Comparison of ENCODE assay signal across 2 cellular contexts in the genomic region with DNA sequence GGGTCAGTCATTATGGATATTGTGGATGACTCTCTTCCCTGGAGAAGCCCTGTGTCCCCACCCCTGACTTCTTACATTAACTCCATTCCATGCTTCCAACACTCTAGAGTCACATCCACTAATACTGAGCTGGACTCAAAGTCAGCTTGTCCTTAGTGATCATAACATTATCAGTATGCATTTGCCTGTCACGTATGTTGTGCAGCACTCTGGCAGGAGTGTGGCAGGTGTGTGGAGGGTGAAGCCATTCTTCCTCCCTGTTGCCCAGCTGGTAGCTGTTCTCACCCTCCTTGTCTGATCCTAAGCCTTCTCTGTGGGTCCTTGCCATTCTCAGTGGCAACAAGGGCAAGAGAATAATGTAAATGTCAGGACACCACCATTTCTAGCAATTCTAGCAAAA.
TF ChIP-seq lines count a peak whose summit lies in the region.

No MANE protein-coding gene starts in this region.

TF ChIP-seq in H1, 55 proteins besides CTCF, POLR2A, EP300 and RAD21:
- TF ChIP-seq PHF8 (conservative IDR thresholded peaks at IDR 0.05; ENCODE audit: low read depth, low read length) (no peak), SRF (IDR thresholded peaks at IDR 0.05; ENCODE audit: low read depth, low read length) (no peak), SP2 (IDR thresholded peaks at IDR 0.05; ENCODE audit: low read length) (no peak), BCL11A (IDR thresholded peaks at IDR 0.05; ENCODE audit: low read depth in 2 of 2, low read length in 2 of 2) (no peak), HDAC6 (IDR thresholded peaks at IDR 0.05; ENCODE audit: low read depth, low read length) (no peak), HDAC2 (IDR thresholded peaks at IDR 0.05; ENCODE audit: borderline replicate concordance in 1 of 2, low read depth in 2 of 2, low read length in 2 of 2) (no peak), BRCA1 (IDR thresholded peaks at IDR 0.05; ENCODE audit: low read depth, low read length) (no peak), TAF1 (IDR thresholded peaks at IDR 0.05; ENCODE audit: low read depth, low read length) (no peak), CEBPB (IDR thresholded peaks at IDR 0.05; ENCODE audit: low read depth, low read length) (no peak), TCF12 (IDR thresholded peaks at IDR 0.05; ENCODE audit: low read depth, low read length) (no peak), NANOG (IDR thresholded peaks at IDR 0.05; ENCODE audit: insufficient read depth, low read depth, low read length, poor library complexity, severe bottlenecking) (no peak), POLR2AphosphoS5 (IDR thresholded peaks at IDR 0.05; ENCODE audit: low read depth, low read length) (no peak), ZNF274 (IDR thresholded peaks at IDR 0.05; ENCODE audit: borderline replicate concordance, extremely low read depth, low read length) (no peak), SIX5 (IDR thresholded peaks at IDR 0.05; ENCODE audit: low read depth, low read length) (no peak)
- TF ChIP-seq, protein P1, sequence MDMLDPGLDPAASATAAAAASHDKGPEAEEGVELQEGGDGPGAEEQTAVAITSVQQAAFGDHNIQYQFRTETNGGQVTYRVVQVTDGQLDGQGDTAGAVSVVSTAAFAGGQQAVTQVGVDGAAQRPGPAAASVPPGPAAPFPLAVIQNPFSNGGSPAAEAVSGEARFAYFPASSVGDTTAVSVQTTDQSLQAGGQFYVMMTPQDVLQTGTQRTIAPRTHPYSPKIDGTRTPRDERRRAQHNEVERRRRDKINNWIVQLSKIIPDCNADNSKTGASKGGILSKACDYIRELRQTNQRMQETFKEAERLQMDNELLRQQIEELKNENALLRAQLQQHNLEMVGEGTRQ (IDR thresholded peaks at IDR 0.05; ENCODE audit: low read length) = no peak

TF ChIP-seq in neural cell, 6 proteins besides CTCF, POLR2A, EP300 and RAD21:
- TF ChIP-seq POLR2AphosphoS5 (IDR thresholded peaks at IDR 0.05) = peak; percentile 72
- peak; percentile 14 for TF ChIP-seq REST (IDR thresholded peaks at IDR 0.05; ENCODE audit: borderline replicate concordance)
- no peak for TF ChIP-seq MXI1 (conservative IDR thresholded peaks at IDR 0.05; ENCODE audit: poor library complexity, severe bottlenecking)
TF ChIP-seq in neural cell: peak in this region for 2.
